9 cellular contexts compared by ENCODE assay signal in the genomic region with DNA sequence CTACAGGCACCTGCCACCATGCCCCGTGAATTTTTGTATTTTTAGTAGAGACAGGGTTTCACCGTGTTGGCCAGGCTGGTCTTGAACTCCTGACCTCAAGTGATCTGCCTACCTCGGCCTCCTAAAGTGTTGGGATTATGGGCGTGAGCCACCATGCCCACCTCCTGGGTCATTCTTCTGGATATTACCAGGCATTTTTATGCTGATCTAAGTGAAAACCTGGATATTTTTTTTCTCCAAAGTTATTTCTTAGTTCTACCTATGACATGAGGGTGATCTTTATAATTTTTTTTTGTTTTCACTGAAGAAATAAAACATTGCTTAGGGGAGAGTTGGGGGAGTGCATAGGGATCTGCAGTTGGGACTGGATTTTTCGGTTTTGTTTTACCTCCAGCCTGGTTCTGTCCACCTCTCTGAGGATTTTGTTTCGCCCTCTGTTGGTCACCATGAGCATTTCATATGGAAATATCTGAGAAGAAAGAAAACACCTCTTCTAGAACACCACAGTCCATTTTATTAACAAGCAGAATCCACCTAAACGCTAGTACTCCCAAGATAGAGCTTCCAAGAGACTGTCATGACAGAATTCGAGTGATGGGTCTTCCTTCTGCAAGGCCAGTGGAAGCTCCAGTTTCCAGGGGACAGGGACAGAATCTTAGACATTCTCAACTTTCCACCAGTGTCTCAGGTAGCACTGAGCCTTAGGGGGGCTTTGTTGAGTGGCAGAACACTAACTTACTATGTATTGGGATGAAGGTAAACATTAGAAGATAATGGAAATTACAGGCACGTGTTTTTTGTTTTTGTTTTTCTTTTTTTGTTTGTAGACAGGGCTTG. TPM values are rescaled to one million over a fixed set of nuclear protein-coding genes. Genes with fewer than 3 reads are reported as not detected.
DNase-seq lines count a peak whose midpoint lies in the region; ATAC-seq and TF ChIP-seq lines count a peak whose summit lies in the region.
"Had no signal": no experiment of that assay in that cellular context is flagged by ENCODE, and none has a peak within 500 bp of the region (broad histone marks: within the 10 kb centered on the region; RNA-seq: fewer than 3 reads in every experiment).

No MANE protein-coding gene starts in this region.

- no peaks in the 10 kb centered on the region for H3K9me3 Mint-ChIP-seq in activated CD4-positive, alpha-beta T cell treated with anti-CD3 and anti-CD28 coated beads for 36 hours (ENCODE audit: low read depth)
- no peaks in the 10 kb centered on the region for H3K9me3 Mint-ChIP-seq in activated CD4-positive, alpha-beta T cell treated with anti-CD3 and anti-CD28 coated beads, Interleukin-2, amount 10 ng/mL, durations not matched to agents 24 days and 14 days

- in situ Hi-C loops in Panc1 (cut with HindIII; ENCODE audit: low pct_unique_long_range_greater_than_20kb, low sequenced_read_pairs) = no loop called here

- no peaks in the 10 kb centered on the region for H3K4me1 ChIP-seq in Panc1 (ENCODE audit: control insufficient read depth, insufficient read depth, low read length)
- H3K4me1 ChIP-seq in tibial artery = no peaks in the 10 kb centered on the region

- H3K4me3 Mint-ChIP-seq in activated CD4-positive, alpha-beta T cell treated with anti-CD3 and anti-CD28 coated beads for 36 hours = no peak overlapping the region
- H3K4me3 Mint-ChIP-seq in activated CD4-positive, alpha-beta T cell treated with anti-CD3 and anti-CD28 coated beads, Interleukin-2, amount 10 ng/mL, durations not matched to agents 24 days and 14 days = no peak overlapping the region

- no peak for DNase-seq in activated CD4-positive, alpha-beta T cell treated with anti-CD3 and anti-CD28 coated beads for 36 hours
- DNase-seq in activated CD4-positive, alpha-beta T cell treated with anti-CD3 and anti-CD28 coated beads, Interleukin-2, amount 10 ng/mL, durations not matched to agents 24 days and 14 days = no peak
- DNase-seq in Panc1 (ENCODE audit: low read depth, low spot score) = peak; percentile 15
- peak; percentile 22 for DNase-seq in fibroblast of the aortic adventitia (ENCODE audit: low read depth)
- no peak for DNase-seq in tibial artery
- DNase-seq in ureter (ENCODE audit: low spot score) = no peak
- DNase-seq: DMS79 treated with DMSO at 0.1 percent for 48 hours had no signal

- H3K36me3 Mint-ChIP-seq in activated CD4-positive, alpha-beta T cell treated with anti-CD3 and anti-CD28 coated beads for 36 hours (ENCODE audit: low read depth) = peaks cover 64% of the 10 kb centered on the region
- peaks cover 54% of the 10 kb centered on the region for H3K36me3 Mint-ChIP-seq in activated CD4-positive, alpha-beta T cell treated with anti-CD3 and anti-CD28 coated beads, Interleukin-2, amount 10 ng/mL, durations not matched to agents 24 days and 14 days (ENCODE audit: low read depth)

- H3K4me3 ChIP-seq in Panc1 (ENCODE audit: low read depth in 2 of 2, low read length in 2 of 2) (no peak overlapping the region), fibroblast of the aortic adventitia (ENCODE audit: low read depth, low read length) (no peak overlapping the region), tibial artery (no peak overlapping the region)

- H3K27me3 ChIP-seq in Panc1 (ENCODE audit: control insufficient read depth, insufficient read depth, low read length) (no peaks in the 10 kb centered on the region), tibial artery (no peaks in the 10 kb centered on the region)

- H3K27ac ChIP-seq in Panc1 (ENCODE audit: low read length) = peak overlapping the region; percentile 12; the same call in 1 of the 2 replicates
- H3K27ac ChIP-seq in tibial artery = no peak overlapping the region

- BruUV-seq in Panc1 (replicated peaks; lab: Mats Ljungman, UMichigan) = no TSS peak

- intact Hi-C loops in activated CD4-positive, alpha-beta T cell treated with anti-CD3 and anti-CD28 coated beads for 36 hours (cut with DNase I, micrococcal nuclease) = loop anchor here in 1 of 2 experiments (1.0 kb wide), 1 partner anchor 133 kb away; no protein-coding TSS in a partner anchor
- intact Hi-C loops in activated CD4-positive, alpha-beta T cell treated with anti-CD3 and anti-CD28 coated beads, Interleukin-2, amount 10 ng/mL, durations not matched to agents 24 days and 14 days (cut with micrococcal nuclease) = loop anchor here (1.0 kb wide), 1 partner anchor 133 kb away; no protein-coding TSS in a partner anchor
- intact Hi-C loops in Panc1 (cut with micrococcal nuclease; ENCODE audit: unreplicated experiment) = loop anchor here (1.0 kb wide), 1 partner anchor 133 kb away; no protein-coding TSS in a partner anchor
- intact Hi-C loops in tibial artery (cut with DNase I; ENCODE audit: low total_unique reads) = loop anchor here (5.0 kb wide), 1 partner anchor 135 kb away; no protein-coding TSS in a partner anchor

- no peak for ATAC-seq in activated CD4-positive, alpha-beta T cell treated with anti-CD3 and anti-CD28 coated beads for 36 hours
- ATAC-seq in Panc1 = peak; percentile 74; the same call in 1 of the 2 replicates
- ATAC-seq in GM18870 (IDR thresholded peaks at IDR 0.05; ENCODE audit: unreplicated experiment) = no peak
- no peak for ATAC-seq in GM19463 (IDR thresholded peaks at IDR 0.05; ENCODE audit: unreplicated experiment)

- peak; percentile 80 for TF ChIP-seq CTCF in Panc1 (IDR thresholded peaks at IDR 0.05)
- peak; percentile 44 for TF ChIP-seq CTCF in fibroblast of the aortic adventitia (IDR thresholded peaks at IDR 0.05; ENCODE audit: insufficient read depth, low read length)
- TF ChIP-seq CTCF in tibial artery (IDR thresholded peaks at IDR 0.05) = peak; percentile 37 to 50

- POLR2A ChIA-PET in activated CD4-positive, alpha-beta T cell treated with anti-CD3 and anti-CD28 coated beads for 36 hours (lab: Charles Lee) = no interaction called here
- POLR2A ChIA-PET in Panc1 (lab: Charles Lee) = interaction anchor here (0.7 kb wide), 1 partner anchor 94 kb away, joined by 3 read pairs; no protein-coding TSS in a partner anchor

- H3K9me3 ChIP-seq in Panc1 (ENCODE audit: control insufficient read depth, insufficient read depth, low read depth, low read length) = no peaks in the 10 kb centered on the region
- H3K9me3 ChIP-seq in tibial artery = no peaks in the 10 kb centered on the region

- peak overlapping the region; percentile 5 for H3K27ac Mint-ChIP-seq in activated CD4-positive, alpha-beta T cell treated with anti-CD3 and anti-CD28 coated beads for 36 hours
- H3K27ac Mint-ChIP-seq in activated CD4-positive, alpha-beta T cell treated with anti-CD3 and anti-CD28 coated beads, Interleukin-2, amount 10 ng/mL, durations not matched to agents 24 days and 14 days = no peak overlapping the region

- H3K27me3 Mint-ChIP-seq in activated CD4-positive, alpha-beta T cell treated with anti-CD3 and anti-CD28 coated beads for 36 hours = no peaks in the 10 kb centered on the region
- no peaks in the 10 kb centered on the region for H3K27me3 Mint-ChIP-seq in activated CD4-positive, alpha-beta T cell treated with anti-CD3 and anti-CD28 coated beads, Interleukin-2, amount 10 ng/mL, durations not matched to agents 24 days and 14 days

- CTCF ChIA-PET in activated CD4-positive, alpha-beta T cell treated with anti-CD3 and anti-CD28 coated beads for 36 hours (lab: Charles Lee) = interaction anchor here (0.6 to 1.9 kb wide), 2 partner anchors 134 to 276 kb away, joined by 3 to 12 read pairs; no protein-coding TSS in a partner anchor
- CTCF ChIA-PET in Panc1 (lab: Charles Lee) = interaction anchor here (0.7 kb wide), 2 partner anchors 131 to 723 kb away, joined by 3 to 15 read pairs; no protein-coding TSS in a partner anchor

- peaks cover 31% of the 10 kb centered on the region for H3K36me3 ChIP-seq in Panc1 (ENCODE audit: control insufficient read depth, insufficient read depth, low read length)
- peaks cover 0 to 61% (median 28%) of the 10 kb centered on the region in 3 donors for H3K36me3 ChIP-seq in tibial artery

- no peaks in the 10 kb centered on the region for H3K4me1 Mint-ChIP-seq in activated CD4-positive, alpha-beta T cell treated with anti-CD3 and anti-CD28 coated beads for 36 hours
- peaks cover 2% of the 10 kb centered on the region for H3K4me1 Mint-ChIP-seq in activated CD4-positive, alpha-beta T cell treated with anti-CD3 and anti-CD28 coated beads, Interleukin-2, amount 10 ng/mL, durations not matched to agents 24 days and 14 days

RNA-seq across cellular contexts. Expression of gene AFAP1L2, which starts 33.4 kb away (rescaled TPM):
- total RNA-seq in activated CD4-positive, alpha-beta T cell treated with anti-CD3 and anti-CD28 coated beads for 36 hours = 1 to 10 TPM; 1.4 to 2.0 TPM
- total RNA-seq in activated CD4-positive, alpha-beta T cell treated with anti-CD3 and anti-CD28 coated beads, Interleukin-2, amount 10 ng/mL, durations not matched to agents 24 days and 14 days = 3.6 and 3.9 TPM in 2 replicates
- total RNA-seq in Panc1 (2021; ENCODE audit: unreplicated experiment) (170 TPM), fibroblast of the aortic adventitia (ENCODE audit: low replicate concordance) (0.18 TPM in 1 of 2 replicates, not detected in the other), ureter (17.9 TPM)
- polyA plus RNA-seq in Panc1 (2012; ENCODE audit: insufficient read length) = 113 TPM

Comparison
In these comparisons a context has a peak if more than half of its experiments do, and no peak if none do; other contexts are left out.
1. DNase-seq: peak in Panc1 (single experiment) and fibroblast of the aortic adventitia (single experiment); none in activated CD4-positive, alpha-beta T cell treated with anti-CD3 and anti-CD28 coated beads for 36 hours (single experiment), activated CD4-positive, alpha-beta T cell treated with anti-CD3 and anti-CD28 coated beads, Interleukin-2, amount 10 ng/mL, durations not matched to agents 24 days and 14 days (single experiment), tibial artery (0 of 2) and ureter (single experiment).
2. Peak in every context shown above with its lines, with median percentiles within 50 percentile points of each other: CTCF ChIP-seq.